8 cellular contexts compared by ENCODE assay signal in the genomic region with DNA sequence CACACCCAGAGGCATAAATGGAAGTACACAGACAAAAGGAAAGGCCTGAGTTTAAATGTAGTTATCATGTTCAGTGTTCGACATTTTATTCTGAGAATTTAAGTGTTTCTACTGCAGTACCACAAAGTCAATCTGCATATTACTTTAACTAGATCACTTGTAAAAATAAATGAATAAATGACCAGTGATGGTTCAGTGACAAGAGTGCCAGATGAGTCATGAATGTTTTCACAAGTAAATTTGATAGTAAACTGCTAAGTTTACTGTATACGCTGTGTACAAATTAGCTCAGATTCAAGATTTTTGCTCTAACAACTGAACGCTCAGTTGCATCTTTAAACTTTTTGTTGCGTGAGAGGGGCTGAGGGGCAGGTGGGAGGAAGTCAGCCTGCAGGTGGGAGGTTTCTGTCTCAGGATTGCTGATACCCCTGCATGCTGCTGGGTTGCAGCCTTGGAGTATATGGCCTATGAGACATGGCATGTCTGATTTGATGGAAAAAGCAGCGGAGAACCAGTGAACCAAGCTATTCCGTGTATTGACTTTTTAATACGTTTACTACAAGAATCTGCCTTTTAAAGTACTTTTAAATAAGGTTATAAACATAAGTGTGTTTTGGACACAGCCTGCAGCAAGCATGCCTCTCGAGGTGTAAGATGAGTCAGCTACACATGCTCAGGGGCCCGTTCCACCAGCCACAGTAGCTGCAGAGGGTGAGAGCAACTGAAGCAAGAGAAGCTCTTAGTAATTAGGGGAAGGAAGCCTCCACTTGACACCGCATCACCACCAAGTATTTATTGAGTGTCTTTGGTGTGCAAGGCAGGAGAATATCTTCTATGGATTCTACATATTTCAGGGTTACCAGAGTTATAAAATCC.
A peak's percentile ranks its signal among the peaks of the same experiment; 100 is the strongest.
DNase-seq lines count a peak whose midpoint lies in the region; ATAC-seq, FAIRE-seq and TF ChIP-seq lines count a peak whose summit lies in the region.

No MANE protein-coding gene starts in this region.

- ATAC-seq in GM21723 (IDR thresholded peaks at IDR 0.05; ENCODE audit: unreplicated experiment): peak; percentile 61
- no peak for ATAC-seq in activated T-cell treated with anti-CD3 and anti-CD28 coated beads, Interleukin-2, amount 50 U/mL, for 4 hours

- no peaks in the 10 kb centered on the region for H3K36me3 Mint-ChIP-seq in glutamatergic neuron (ENCODE audit: unreplicated experiment)
- no peaks in the 10 kb centered on the region for H3K36me3 Mint-ChIP-seq in activated T-cell treated with anti-CD3 and anti-CD28 coated beads, Interleukin-2, amount 50 U/mL, for 4 hours (ENCODE audit: insufficient read depth)

- TF ChIP-seq CTCF in GM10248 (IDR thresholded peaks at IDR 0.05; ENCODE audit: control extremely low read depth, extremely low read depth, low read depth, missing control alignments) (no peak), glutamatergic neuron (IDR thresholded peaks at IDR 0.05; ENCODE audit: partially characterized antibody, unreplicated experiment) (no peak)

- DNase-seq in GM10248 (ENCODE audit: extremely low spot score) (peak; percentile 44), NCI-H187 (lab: John Stamatoyannopoulos, UW) (peak; percentile 2 to 8), glutamatergic neuron (no peak), NCI-H146 treated with DMSO at 0.1 percent for 48 hours (lab: John Stamatoyannopoulos, UW; ENCODE audit: unreplicated experiment) (no peak), small intestine (no peak)
- DNase-seq in activated T-cell treated with anti-CD3 and anti-CD28 coated beads, Interleukin-2, amount 50 U/mL, for 4 hours: no peak
- DNase-seq in stimulated activated CD4-positive, alpha-beta T cell treated with anti-CD3 and anti-CD28 coated beads, Interleukin-4, amount 100 ng/mL, for 24 hours: no peak

- H3K4me1 ChIP-seq in small intestine (ENCODE audit: control insufficient read depth in 2 of 2, insufficient read depth in 1 of 2, low read depth in 1 of 2, low read length in 1 of 2): peaks cover 0 to 6% of the 10 kb centered on the region in 2 donors

- H3K9me3 Mint-ChIP-seq in glutamatergic neuron (ENCODE audit: unreplicated experiment): peaks cover 1% of the 10 kb centered on the region
- H3K9me3 Mint-ChIP-seq in activated T-cell treated with anti-CD3 and anti-CD28 coated beads, Interleukin-2, amount 50 U/mL, for 4 hours: no peaks in the 10 kb centered on the region

- H3K4me3 Mint-ChIP-seq in glutamatergic neuron (ENCODE audit: unreplicated experiment): no peak overlapping the region
- no peak overlapping the region for H3K4me3 Mint-ChIP-seq in activated T-cell treated with anti-CD3 and anti-CD28 coated beads, Interleukin-2, amount 50 U/mL, for 4 hours

- H3K4me1 Mint-ChIP-seq in glutamatergic neuron (ENCODE audit: low read depth, unreplicated experiment): peaks cover 22% of the 10 kb centered on the region
- H3K4me1 Mint-ChIP-seq in activated T-cell treated with anti-CD3 and anti-CD28 coated beads, Interleukin-2, amount 50 U/mL, for 4 hours (ENCODE audit: low read depth): no peaks in the 10 kb centered on the region

- CTCF ChIA-PET in GM10248 (lab: Yijun Ruan, JAX): interaction anchor here (0.9 to 1.9 kb wide), 6 partner anchors 15 to 475 kb away, joined by 3 to 6 read pairs (median 3); no protein-coding TSS in a partner anchor

- H3K27ac Mint-ChIP-seq in glutamatergic neuron (ENCODE audit: unreplicated experiment): peak overlapping the region; percentile 46

- no peaks in the 10 kb centered on the region for H3K9me3 ChIP-seq in small intestine (ENCODE audit: control insufficient read depth, low read depth)

- FAIRE-seq in small intestine (lab: Jason Lieb, UNC): no peak

- POLR2A ChIA-PET in GM10248 (lab: Yijun Ruan, JAX): no interaction called here

- H3K27me3 Mint-ChIP-seq in glutamatergic neuron (ENCODE audit: unreplicated experiment): no peaks in the 10 kb centered on the region
- peaks cover 3% of the 10 kb centered on the region for H3K27me3 Mint-ChIP-seq in activated T-cell treated with anti-CD3 and anti-CD28 coated beads, Interleukin-2, amount 50 U/mL, for 4 hours (ENCODE audit: low read depth)

- H3K27ac ChIP-seq in small intestine (ENCODE audit: low read depth in 1 of 2, low read length in 1 of 2): no peak overlapping the region

- 76 to 79% (median 78%) methylated on average over 10 of the region's 10 CpGs for WGBS in small intestine, 3 donors

- H3K36me3 ChIP-seq in small intestine (ENCODE audit: control insufficient read depth in 2 of 2, insufficient read depth in 2 of 2, low read length in 2 of 2): no peaks in the 10 kb centered on the region

- no peak overlapping the region for H3K4me3 ChIP-seq in small intestine (ENCODE audit: low read depth in 1 of 2, low read length in 2 of 2)

- H3K27me3 ChIP-seq in small intestine (ENCODE audit: control insufficient read depth in 2 of 2, insufficient read depth in 2 of 2, low read length in 2 of 2): no peaks in the 10 kb centered on the region

Comparison
In these comparisons a context has a peak if more than half of its experiments do, and no peak if none do; other contexts are left out.
1. DNase-seq: peak in GM10248 (single experiment) and NCI-H187 (2 of 2); none in glutamatergic neuron (single experiment), NCI-H146 treated with DMSO at 0.1 percent for 48 hours (single experiment), activated T-cell treated with anti-CD3 and anti-CD28 coated beads, Interleukin-2, amount 50 U/mL, for 4 hours (single experiment), small intestine (single experiment) and stimulated activated CD4-positive, alpha-beta T cell treated with anti-CD3 and anti-CD28 coated beads, Interleukin-4, amount 100 ng/mL, for 24 hours (single experiment).